Comparison of ENCODE assay signal across 12 cellular contexts in the genomic region with DNA sequence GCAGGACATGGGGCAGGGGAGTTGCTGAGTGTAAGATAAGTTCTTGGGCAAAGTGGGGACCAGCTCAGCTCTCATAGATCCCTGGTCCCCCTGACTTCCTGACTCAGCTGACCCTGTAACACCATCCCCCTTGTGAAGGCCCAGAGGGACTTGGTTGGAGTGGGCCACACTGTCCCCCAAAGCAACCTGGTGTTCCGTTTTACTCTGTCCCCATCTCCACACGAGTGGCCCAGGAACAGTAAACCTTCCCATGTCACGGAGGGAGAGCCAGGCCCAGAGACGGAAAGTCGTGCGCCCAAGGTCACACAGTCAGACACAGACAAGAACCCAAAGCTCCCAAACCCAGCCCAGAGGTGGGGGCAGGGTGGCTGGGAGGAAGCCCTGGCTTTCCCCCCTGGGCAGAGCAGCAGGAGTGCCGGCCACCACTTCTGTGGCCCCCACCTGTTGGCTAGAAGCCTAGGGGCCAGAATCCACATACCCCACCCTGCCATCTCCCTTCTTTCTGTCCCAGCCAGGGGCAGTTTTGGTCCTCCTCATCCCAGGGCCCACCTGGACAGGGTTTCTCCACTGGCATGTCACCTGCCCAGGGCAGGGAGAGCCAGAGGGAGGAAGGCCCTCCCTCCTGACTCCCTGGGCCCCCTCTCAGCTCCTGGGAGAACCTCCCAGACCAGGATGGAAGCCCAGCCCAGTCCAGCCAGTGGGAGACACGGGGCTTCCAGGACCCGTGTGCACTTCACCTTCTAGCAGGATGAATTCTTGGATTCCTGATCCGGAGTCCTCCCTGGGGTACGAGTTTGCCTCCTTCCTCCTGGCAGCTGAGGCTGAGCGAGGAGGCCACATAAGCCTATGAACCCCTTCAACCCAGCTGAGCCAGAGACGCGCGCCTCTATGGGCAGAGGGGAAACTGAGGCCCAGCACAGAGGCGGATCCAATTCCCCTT. TPM values are rescaled to one million over a fixed set of nuclear protein-coding genes. Genes with fewer than 3 reads are reported as not detected.
DNase-seq lines count a peak whose midpoint lies in the region; ATAC-seq, FAIRE-seq and TF ChIP-seq lines count a peak whose summit lies in the region.
"Had no signal": no experiment of that assay in that cellular context is flagged by ENCODE, and none has a peak within 500 bp of the region (broad histone marks: within the 10 kb centered on the region; RNA-seq: fewer than 3 reads in every experiment).

No MANE protein-coding gene starts in this region.

- H3K4me3 Mint-ChIP-seq in activated CD8-positive, alpha-beta T cell treated with anti-CD3 and anti-CD28 coated beads for 36 hours: no peak overlapping the region
- no peak overlapping the region for H3K4me3 Mint-ChIP-seq in activated CD8-positive, alpha-beta T cell treated with anti-CD3 and anti-CD28 coated beads, Interleukin-2, amount 10 ng/mL, durations not matched to agents 7 days and 5 days
- H3K4me3 Mint-ChIP-seq in WTC11: peak overlapping the region; percentile 61

- H3K4me1 Mint-ChIP-seq in activated CD8-positive, alpha-beta T cell treated with anti-CD3 and anti-CD28 coated beads for 36 hours (ENCODE audit: low read depth): peaks cover 7% of the 10 kb centered on the region
- peaks cover 14% of the 10 kb centered on the region for H3K4me1 Mint-ChIP-seq in activated CD8-positive, alpha-beta T cell treated with anti-CD3 and anti-CD28 coated beads, Interleukin-2, amount 10 ng/mL, durations not matched to agents 7 days and 5 days (ENCODE audit: low read depth)
- peaks cover 15% of the 10 kb centered on the region for H3K4me1 Mint-ChIP-seq in WTC11

- H3K27ac Mint-ChIP-seq in activated CD8-positive, alpha-beta T cell treated with anti-CD3 and anti-CD28 coated beads for 36 hours: no peak overlapping the region
- no peak overlapping the region for H3K27ac Mint-ChIP-seq in activated CD8-positive, alpha-beta T cell treated with anti-CD3 and anti-CD28 coated beads, Interleukin-2, amount 10 ng/mL, durations not matched to agents 7 days and 5 days
- no peak overlapping the region for H3K27ac Mint-ChIP-seq in WTC11

- H3K27ac ChIP-seq in kidney (ENCODE audit: low read depth in 2 of 2, low read length in 2 of 2): no peak overlapping the region
- no peak overlapping the region for H3K27ac ChIP-seq in smooth muscle cell (ENCODE audit: low read depth)
- H3K27ac ChIP-seq: esophagus squamous epithelium had no signal

- FAIRE-seq in kidney (lab: Jason Lieb, UNC): no peak

- no peaks in the 10 kb centered on the region for H3K36me3 Mint-ChIP-seq in activated CD8-positive, alpha-beta T cell treated with anti-CD3 and anti-CD28 coated beads for 36 hours (ENCODE audit: low read depth)
- no peaks in the 10 kb centered on the region for H3K36me3 Mint-ChIP-seq in activated CD8-positive, alpha-beta T cell treated with anti-CD3 and anti-CD28 coated beads, Interleukin-2, amount 10 ng/mL, durations not matched to agents 7 days and 5 days (ENCODE audit: low read depth)
- no peaks in the 10 kb centered on the region for H3K36me3 Mint-ChIP-seq in WTC11

- H3K36me3 ChIP-seq in kidney (ENCODE audit: control insufficient read depth in 1 of 2, insufficient read depth in 2 of 2, low read length in 2 of 2) (no peaks in the 10 kb centered on the region), smooth muscle cell (ENCODE audit: low read depth) (no peaks in the 10 kb centered on the region)
- H3K36me3 ChIP-seq: esophagus squamous epithelium had no signal

- peaks cover 78% of the 10 kb centered on the region for H3K27me3 ChIP-seq in smooth muscle cell (ENCODE audit: low read depth)

- H3K4me3 ChIP-seq in kidney (ENCODE audit: low read length in 2 of 2) (no peak overlapping the region), smooth muscle cell (no peak overlapping the region)

- H3K9me3 Mint-ChIP-seq in activated CD8-positive, alpha-beta T cell treated with anti-CD3 and anti-CD28 coated beads for 36 hours: no peaks in the 10 kb centered on the region
- H3K9me3 Mint-ChIP-seq in activated CD8-positive, alpha-beta T cell treated with anti-CD3 and anti-CD28 coated beads, Interleukin-2, amount 10 ng/mL, durations not matched to agents 7 days and 5 days (ENCODE audit: insufficient read depth): no peaks in the 10 kb centered on the region
- no peaks in the 10 kb centered on the region for H3K9me3 Mint-ChIP-seq in WTC11

- POLR2A ChIA-PET in activated CD8-positive, alpha-beta T cell treated with anti-CD3 and anti-CD28 coated beads for 36 hours (lab: Charles Lee): no interaction called here
- POLR2A ChIA-PET in activated CD8-positive, alpha-beta T cell treated with anti-CD3 and anti-CD28 coated beads, Interleukin-2, amount 10 ng/mL, durations not matched to agents 7 days and 5 days (lab: Charles Lee): interaction anchor here (0.6 kb wide), 1 partner anchor 87 kb away, joined by 4 read pairs; no protein-coding TSS in a partner anchor
- POLR2A ChIA-PET in WTC11 (lab: Charles Lee): interaction anchor here (1.1 kb wide), 1 partner anchor 23 kb away, joined by 4 read pairs; the partner anchor contains the start of gene MLXIPL

- peak; percentile 28 for ATAC-seq in activated CD8-positive, alpha-beta T cell treated with anti-CD3 and anti-CD28 coated beads for 36 hours
- no peak for ATAC-seq in activated CD8-positive, alpha-beta T cell treated with anti-CD3 and anti-CD28 coated beads, Interleukin-2, amount 10 ng/mL, durations not matched to agents 7 days and 5 days
- ATAC-seq in WTC11: peak; percentile 8; the same call in 1 of the 2 replicates

- H3K4me1 ChIP-seq in kidney (ENCODE audit: control insufficient read depth in 1 of 2, insufficient read depth in 1 of 2, low read depth in 1 of 2, low read length in 2 of 2) (peaks cover 0 to 2% of the 10 kb centered on the region in 2 donors), smooth muscle cell (ENCODE audit: low read depth) (peaks cover 4% of the 10 kb centered on the region)

- no peak overlapping the region for H2AFZ ChIP-seq in smooth muscle cell (ENCODE audit: low read depth)

- no peaks in the 10 kb centered on the region for H3F3A ChIP-seq in smooth muscle cell (ENCODE audit: low read depth)

- no peak for TF ChIP-seq CTCF in activated CD8-positive, alpha-beta T cell treated with anti-CD3 and anti-CD28 coated beads for 36 hours (IDR thresholded peaks at IDR 0.05)
- no peak for TF ChIP-seq CTCF in WTC11 (IDR thresholded peaks at IDR 0.05)
- no peak for TF ChIP-seq CTCF in kidney (IDR thresholded peaks at IDR 0.05; ENCODE audit: borderline replicate concordance, extremely low read depth, insufficient read depth)
- no peak for TF ChIP-seq CTCF in smooth muscle cell (IDR thresholded peaks at IDR 0.05; ENCODE audit: borderline replicate concordance, insufficient read depth, poor library complexity, severe bottlenecking)

- intact Hi-C loops in activated CD8-positive, alpha-beta T cell treated with anti-CD3 and anti-CD28 coated beads for 36 hours (cut with micrococcal nuclease): no loop called here
- intact Hi-C loops in kidney (cut with DNase I): no loop called here

- no peak overlapping the region for H3K9ac ChIP-seq in kidney (ENCODE audit: low read length in 2 of 2)
- H3K9ac ChIP-seq in smooth muscle cell (ENCODE audit: low read depth): no peak overlapping the region

- no peaks in the 10 kb centered on the region for H3K79me2 ChIP-seq in smooth muscle cell (ENCODE audit: low read depth)

- no peaks in the 10 kb centered on the region for H4K20me1 ChIP-seq in smooth muscle cell (ENCODE audit: low read depth)

- peaks cover 47% of the 10 kb centered on the region for H3K27me3 Mint-ChIP-seq in activated CD8-positive, alpha-beta T cell treated with anti-CD3 and anti-CD28 coated beads for 36 hours
- H3K27me3 Mint-ChIP-seq in activated CD8-positive, alpha-beta T cell treated with anti-CD3 and anti-CD28 coated beads, Interleukin-2, amount 10 ng/mL, durations not matched to agents 7 days and 5 days (ENCODE audit: low read depth): peaks cover 47% of the 10 kb centered on the region
- peaks cover 69% of the 10 kb centered on the region for H3K27me3 Mint-ChIP-seq in WTC11 (ENCODE audit: low read depth)

- no peak for DNase-seq in activated CD8-positive, alpha-beta T cell treated with anti-CD3 and anti-CD28 coated beads for 36 hours
- no peak for DNase-seq in activated CD8-positive, alpha-beta T cell treated with anti-CD3 and anti-CD28 coated beads, Interleukin-2, amount 10 ng/mL, durations not matched to agents 7 days and 5 days
- DNase-seq in WTC11 (ENCODE audit: low spot score): no peak
- peak; percentile 59 for DNase-seq in kidney
- no peak for DNase-seq in smooth muscle cell (lab: John Stamatoyannopoulos, UW; ENCODE audit: unreplicated experiment)
- no peak for DNase-seq in activated CD4-positive, alpha-beta T cell treated with anti-CD3 and anti-CD28 coated beads, Interleukin-2, amount 50 U/mL, for 48 hours
- no peak for DNase-seq in A172 (ENCODE audit: low spot score)
- no peak for DNase-seq in OCI-M2 (lab: John Stamatoyannopoulos, UW; ENCODE audit: unreplicated experiment)
- DNase-seq: 8988T, esophagus squamous epithelium, OCI-M1, T-helper 9 cell had no signal

- H3K4me2 ChIP-seq in smooth muscle cell: peak overlapping the region; percentile 90

- WGBS in smooth muscle cell (ENCODE audit: low lambda C conversion rate): 49% methylated on average over 15 of the region's 16 CpGs

- H3K9me3 ChIP-seq in kidney (ENCODE audit: control insufficient read depth in 1 of 2, low read length in 2 of 2) (no peaks in the 10 kb centered on the region), smooth muscle cell (replicated peaks; ENCODE audit: low read depth) (no peaks in the 10 kb centered on the region)
- H3K9me3 ChIP-seq: esophagus squamous epithelium had no signal

- CTCF ChIA-PET in activated CD8-positive, alpha-beta T cell treated with anti-CD3 and anti-CD28 coated beads for 36 hours (lab: Charles Lee): interaction anchor here (2.3 to 3.0 kb wide), 2 partner anchors 40 to 87 kb away, joined by 10 to 16 read pairs; no protein-coding TSS in a partner anchor
- CTCF ChIA-PET in activated CD8-positive, alpha-beta T cell treated with anti-CD3 and anti-CD28 coated beads, Interleukin-2, amount 10 ng/mL, durations not matched to agents 7 days and 5 days (lab: Charles Lee): interaction anchor here (1.1 to 1.8 kb wide), 2 partner anchors 18 to 40 kb away, joined by 3 to 7 read pairs; no protein-coding TSS in a partner anchor
- CTCF ChIA-PET in WTC11 (lab: Charles Lee): interaction anchor here (0.5 to 2.4 kb wide), 10 partner anchors 11 to 54 kb away, joined by 3 to 14 read pairs (median 4); partner anchors contain the start of genes MLXIPL and VPS37D

RNA-seq across cellular contexts. Expression of gene VPS37D, which starts 20.6 kb away (rescaled TPM):
- total RNA-seq in activated CD8-positive, alpha-beta T cell treated with anti-CD3 and anti-CD28 coated beads for 36 hours: 1 to 10 TPM in 1 of 2 experiments, under 1 TPM in 1; 0.87 to 1.1 TPM
- under 1 TPM; 0.16 to 0.26 TPM for total RNA-seq in activated CD8-positive, alpha-beta T cell treated with anti-CD3 and anti-CD28 coated beads, Interleukin-2, amount 10 ng/mL, durations not matched to agents 7 days and 5 days
- total RNA-seq in WTC11 (2021) (5.7 to 7.5 TPM (median 5.8 TPM) in 3 replicates), kidney (13.2 TPM), smooth muscle cell (2.8 and 7.1 TPM in 2 replicates)
- polyA plus RNA-seq in kidney (ENCODE audit: insufficient read depth, low read depth, low replicate concordance) (19.3 TPM), smooth muscle cell (7.1 and 8.7 TPM in 2 replicates)
- total RNA-seq in A172 (2014; rRNA removed; shearing (Covaris generic)): 6.6 and 8.3 TPM in 2 replicates

RNA-seq across cellular contexts. Expression of gene MLXIPL, which starts 22.7 kb away (rescaled TPM):
- not detected for total RNA-seq in activated CD8-positive, alpha-beta T cell treated with anti-CD3 and anti-CD28 coated beads for 36 hours
- total RNA-seq in activated CD8-positive, alpha-beta T cell treated with anti-CD3 and anti-CD28 coated beads, Interleukin-2, amount 10 ng/mL, durations not matched to agents 7 days and 5 days: not detected
- 20.4 to 26.6 TPM (median 23.8 TPM) in 3 replicates for total RNA-seq in WTC11 (2021)
- 26.2 TPM for total RNA-seq in kidney
- polyA plus RNA-seq in kidney (ENCODE audit: insufficient read depth, low read depth, low replicate concordance): 27.9 TPM
- total RNA-seq in smooth muscle cell: not detected in 2 replicates
- polyA plus RNA-seq in smooth muscle cell: 0.32 TPM in 1 of 2 replicates, not detected in the other
- total RNA-seq in A172 (2014; rRNA removed; shearing (Covaris generic)): not detected in 2 replicates

RNA-seq across cellular contexts. Expression of gene DNAJC30, which starts 36.2 kb away (rescaled TPM):
- 1 to 10 TPM; 6.7 to 7.0 TPM for total RNA-seq in activated CD8-positive, alpha-beta T cell treated with anti-CD3 and anti-CD28 coated beads for 36 hours
- 1 to 10 TPM; 7.7 to 8.3 TPM for total RNA-seq in activated CD8-positive, alpha-beta T cell treated with anti-CD3 and anti-CD28 coated beads, Interleukin-2, amount 10 ng/mL, durations not matched to agents 7 days and 5 days
- total RNA-seq in WTC11 (2021) (6.8 to 7.1 TPM (median 6.8 TPM) in 3 replicates), kidney (15.0 TPM), smooth muscle cell (1.2 and 1.4 TPM in 2 replicates)
- polyA plus RNA-seq in kidney (ENCODE audit: insufficient read depth, low read depth, low replicate concordance) (28.6 TPM), smooth muscle cell (4.6 and 6.2 TPM in 2 replicates)
- total RNA-seq in A172 (2014; rRNA removed; shearing (Covaris generic)): 1.4 and 2.5 TPM in 2 replicates

RNA-seq across cellular contexts. Expression of gene BUD23, which starts 36.3 kb away (rescaled TPM):
- total RNA-seq in activated CD8-positive, alpha-beta T cell treated with anti-CD3 and anti-CD28 coated beads for 36 hours: 100 to 1,000 TPM; 108 TPM
- 10 to 100 TPM; 57.3 to 60.9 TPM for total RNA-seq in activated CD8-positive, alpha-beta T cell treated with anti-CD3 and anti-CD28 coated beads, Interleukin-2, amount 10 ng/mL, durations not matched to agents 7 days and 5 days
- total RNA-seq in WTC11 (2021): 80.5 to 91.9 TPM (median 84.4 TPM) in 3 replicates
- 61.0 TPM for total RNA-seq in kidney
- polyA plus RNA-seq in kidney (ENCODE audit: insufficient read depth, low read depth, low replicate concordance): 92.7 TPM
- 35.6 and 43.0 TPM in 2 replicates for total RNA-seq in smooth muscle cell
- 114 and 116 TPM in 2 replicates for polyA plus RNA-seq in smooth muscle cell
- 129 and 138 TPM in 2 replicates for total RNA-seq in A172 (2014; rRNA removed; shearing (Covaris generic))

Comparison
In these comparisons a context has a peak if more than half of its experiments do, and no peak if none do; other contexts are left out.
1. RNA of gene MLXIPL, which starts 22.7 kb away (total RNA-seq): 26.2 TPM in kidney (single experiment) and 20.4 to 26.6 TPM in WTC11; not detected in activated CD8-positive, alpha-beta T cell treated with anti-CD3 and anti-CD28 coated beads for 36 hours, not detected in activated CD8-positive, alpha-beta T cell treated with anti-CD3 and anti-CD28 coated beads, Interleukin-2, amount 10 ng/mL, durations not matched to agents 7 days and 5 days, not detected in smooth muscle cell and not detected in A172; every median in the first group is over 10 times any median in the second.